In genomic region chrX:44012484-44013096, GRCh38 we compare ENCODE assay signal across 8 cellular contexts. TPM values are rescaled to one million over a fixed set of nuclear protein-coding genes. Genes with fewer than 3 reads are reported as not detected.
DNase-seq lines count a peak whose midpoint lies in the region; ATAC-seq and TF ChIP-seq lines count a peak whose summit lies in the region.

No MANE protein-coding gene starts in this region.

- peak overlapping the region; percentile 32 for H3K4me3 ChIP-seq in Loucy (ENCODE audit: low read length, poor library complexity, severe bottlenecking)
- H3K4me3 ChIP-seq in esophagus muscularis mucosa, result no peak overlapping the region

- DNase-seq in 8988T, result peak; percentile 13
- DNase-seq in activated T-cell treated with anti-CD3 and anti-CD28 coated beads for 4 hours, result peak; percentile 0
- DNase-seq in left ventricle myocardium superior, result peak; percentile 20
- peak; percentile 34 to 39 for DNase-seq in stimulated activated CD8-positive, alpha-beta memory T cell treated with anti-CD3 and anti-CD28 coated beads, Interleukin-2, amount 100 ng/mL, for 48 hours (ENCODE audit: low read depth in 2 of 2)
- no peak for DNase-seq in G401 (ENCODE audit: low spot score)
- no peak for DNase-seq in esophagus muscularis mucosa (ENCODE audit: extremely low spot score)

- WGBS in esophagus muscularis mucosa, result 41% methylated on average over 4 of the region's 4 CpGs

- H3K4me2 ChIP-seq in Loucy (ENCODE audit: low read depth, low read length, poor library complexity, severe bottlenecking), result peak overlapping the region; percentile 54

- 0 out of 2 replicates have a peak, but pooled peaks have one; percentile 8 for TF ChIP-seq CTCF in Loucy (conservative IDR thresholded peaks at IDR 0.05; ENCODE audit: low read length)
- no peak for TF ChIP-seq CTCF in esophagus muscularis mucosa (IDR thresholded peaks at IDR 0.05)

- H3K4me1 ChIP-seq in Loucy (ENCODE audit: insufficient read depth, low read length, poor library complexity, severe bottlenecking) (peaks cover 12% of the 10 kb centered on the region), esophagus muscularis mucosa (no peaks in the 10 kb centered on the region)

- H2AFZ ChIP-seq in Loucy (ENCODE audit: low read length), result no peak overlapping the region

- intact Hi-C loops in left ventricle myocardium superior (cut with micrococcal nuclease) (no loop called here), esophagus muscularis mucosa (cut with DNase I) (no loop called here)

- H3K79me2 ChIP-seq in Loucy (ENCODE audit: insufficient read depth, low read length), result no peaks in the 10 kb centered on the region

- TF ChIP-seq POLR2A in esophagus muscularis mucosa (IDR thresholded peaks at IDR 0.05; ENCODE audit: low read depth), result no peak

- no peak overlapping the region for H3K27ac ChIP-seq in esophagus muscularis mucosa (replicated peaks in 1 of 4)

- no peaks in the 10 kb centered on the region for H3F3A ChIP-seq in Loucy (ENCODE audit: low read depth)

- H4K20me1 ChIP-seq in Loucy (ENCODE audit: insufficient read depth, low read length, poor library complexity, severe bottlenecking), result no peaks in the 10 kb centered on the region

- no peak for TF ChIP-seq EP300 in esophagus muscularis mucosa (IDR thresholded peaks at IDR 0.05)

- no peak overlapping the region for H3K9ac ChIP-seq in Loucy (ENCODE audit: low read depth, low read length, poor library complexity, severe bottlenecking)

- ATAC-seq in left ventricle myocardium superior, result peak; percentile 63
- ATAC-seq in GM18870 (IDR thresholded peaks at IDR 0.05; ENCODE audit: unreplicated experiment), result no peak

- H3K9me2 ChIP-seq in Loucy (replicated peaks; ENCODE audit: low read depth, low read length), result no peaks in the 10 kb centered on the region

- no peaks in the 10 kb centered on the region for H3K9me3 ChIP-seq in Loucy (ENCODE audit: insufficient read depth, low read depth, low read length)
- H3K9me3 ChIP-seq in esophagus muscularis mucosa, result no peaks in the 10 kb centered on the region

- in situ Hi-C loops in G401 (cut with HindIII; ENCODE audit: low sequenced_read_pairs), result no loop called here

- H3K36me3 ChIP-seq in Loucy (ENCODE audit: insufficient read depth, low read length) (no peaks in the 10 kb centered on the region), esophagus muscularis mucosa (no peaks in the 10 kb centered on the region)

- H3K27me3 ChIP-seq in Loucy (ENCODE audit: insufficient read depth, low read length, poor library complexity, severe bottlenecking) (no peaks in the 10 kb centered on the region), esophagus muscularis mucosa (no peaks in the 10 kb centered on the region)

RNA-seq across cellular contexts. Expression of gene NDP, which starts 39.4 kb away (rescaled TPM):
- total RNA-seq in left ventricle myocardium superior (not detected), esophagus muscularis mucosa (under 1 TPM in 1 of 4 donors, not detected in 3; 0.52 TPM)
- not detected in 2 replicates for total RNA-seq in G401 (2014; rRNA removed; shearing (Covaris generic))

Comparison
In these comparisons a context has a peak if more than half of its experiments do, and no peak if none do; other contexts are left out.
1. DNase-seq: peak in 8988T (single experiment), activated T-cell treated with anti-CD3 and anti-CD28 coated beads for 4 hours (single experiment), left ventricle myocardium superior (single experiment) and stimulated activated CD8-positive, alpha-beta memory T cell treated with anti-CD3 and anti-CD28 coated beads, Interleukin-2, amount 100 ng/mL, for 48 hours (2 of 2); none in G401 (single experiment) and esophagus muscularis mucosa (single experiment).